In the genomic region with DNA sequence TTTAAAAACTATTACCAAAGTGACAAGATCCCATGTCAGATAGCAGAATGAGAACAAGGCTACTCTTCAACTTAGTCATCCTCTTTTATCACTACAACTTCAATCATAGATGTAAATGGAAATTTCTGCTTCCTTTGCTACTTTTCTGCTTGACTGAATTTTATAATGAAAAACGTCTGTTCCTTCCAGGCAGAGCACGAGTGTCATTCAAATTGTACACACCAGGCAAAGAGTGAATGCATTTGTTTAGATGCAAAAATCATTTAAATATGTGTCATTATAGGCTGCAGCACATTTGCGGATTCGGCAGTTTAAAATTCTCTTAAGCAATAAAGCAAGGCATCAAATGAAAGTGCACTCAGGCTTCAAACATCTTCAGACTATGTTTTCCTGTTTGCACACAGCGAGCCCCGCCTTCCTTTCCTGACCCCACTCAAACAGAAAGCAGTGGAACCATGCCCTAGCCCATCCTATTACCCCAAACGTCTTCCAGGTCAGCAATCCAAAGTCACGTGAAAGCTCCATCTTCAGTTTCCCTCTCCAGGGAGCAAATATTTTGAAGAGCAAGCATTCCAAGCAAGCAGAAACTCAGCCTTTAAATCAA, we compare ENCODE assay signal across 8 cellular contexts.
A peak's percentile ranks its signal among the peaks of the same experiment; 100 is the strongest.
DNase-seq lines count a peak whose midpoint lies in the region; ATAC-seq and TF ChIP-seq lines count a peak whose summit lies in the region.

No MANE protein-coding gene starts in this region.

- no peaks in the 10 kb centered on the region for H3K36me3 Mint-ChIP-seq in CD8-positive, alpha-beta T cell
- no peaks in the 10 kb centered on the region for H3K36me3 Mint-ChIP-seq in T-cell

- no peaks in the 10 kb centered on the region for H3K27me3 Mint-ChIP-seq in CD8-positive, alpha-beta T cell (ENCODE audit: low read depth)
- H3K27me3 Mint-ChIP-seq in T-cell, result no peaks in the 10 kb centered on the region

- H3K4me3 ChIP-seq in CD8-positive, alpha-beta T cell (ENCODE audit: low read depth, low read length), result peak overlapping the region; percentile 34
- no peak overlapping the region for H3K4me3 ChIP-seq in H7 (ENCODE audit: insufficient read depth, low read depth, low read length)

- peak overlapping the region; percentile 95 for H3K27ac Mint-ChIP-seq in CD8-positive, alpha-beta T cell
- peak overlapping the region; percentile 88 to 98 for H3K27ac Mint-ChIP-seq in T-cell

- no peak for TF ChIP-seq CTCF in CD8-positive, alpha-beta T cell (IDR thresholded peaks at IDR 0.05)
- TF ChIP-seq CTCF in GM10248 (IDR thresholded peaks at IDR 0.05; ENCODE audit: control extremely low read depth, extremely low read depth, low read depth, missing control alignments), result no peak

- DNase-seq in CD8-positive, alpha-beta T cell, result peak in 6 of 7 experiments; percentile 5 to 62 (median 20)
- peak; percentile 27 for DNase-seq in H7
- peak in 33 of 34 experiments; percentile 1 to 49 (median 21) for DNase-seq in T-cell
- peak; percentile 59 for DNase-seq in renal cortical epithelial cell (ENCODE audit: low read depth)
- DNase-seq in Ammon's horn (ENCODE audit: low spot score), result no peak
- DNase-seq in activated CD8-positive, alpha-beta memory T cell treated with anti-CD3 and anti-CD28 coated beads, Interleukin-2, amount 50 U/mL, for 48 hours, result no peak
- DNase-seq in GM10248 (ENCODE audit: extremely low spot score), result no peak

- no peaks in the 10 kb centered on the region for H3K36me3 ChIP-seq in CD8-positive, alpha-beta T cell (ENCODE audit: insufficient read depth, low read length)
- H3K36me3 ChIP-seq in H7 (replicated peaks; ENCODE audit: control insufficient read depth, insufficient read depth, low read length), result no peaks in the 10 kb centered on the region; the same call in 1 of the 2 replicates

- H3K27me3 ChIP-seq in CD8-positive, alpha-beta T cell (ENCODE audit: insufficient read depth, low read length), result no peaks in the 10 kb centered on the region
- H3K27me3 ChIP-seq in H7 (ENCODE audit: control insufficient read depth, insufficient read depth, low read length), result no peaks in the 10 kb centered on the region

- no peaks in the 10 kb centered on the region for H3K9me3 ChIP-seq in CD8-positive, alpha-beta T cell (ENCODE audit: low read length)

- H3K4me1 ChIP-seq in CD8-positive, alpha-beta T cell (ENCODE audit: insufficient read depth, low read length), result peaks cover 9% of the 10 kb centered on the region

- POLR2A ChIA-PET in CD8-positive, alpha-beta T cell (lab: Charles Lee), result no interaction called here
- POLR2A ChIA-PET in T-cell (lab: Charles Lee), result no interaction called here
- POLR2A ChIA-PET in GM10248 (lab: Yijun Ruan, JAX), result no interaction called here

- CTCF ChIA-PET in CD8-positive, alpha-beta T cell (lab: Charles Lee), result interaction anchor here (1.5 kb wide), 1 partner anchor 10 kb away, joined by 3 read pairs; no protein-coding TSS in a partner anchor
- CTCF ChIA-PET in T-cell (lab: Charles Lee) (interaction anchor here (0.6 to 0.8 kb wide), 2 partner anchors 85 to 297 kb away, joined by 3 read pairs; no protein-coding TSS in a partner anchor), GM10248 (lab: Yijun Ruan, JAX) (interaction anchor here (1.1 to 1.7 kb wide), 3 partner anchors 8 to 12 kb away, joined by 3 to 5 read pairs (median 4); no protein-coding TSS in a partner anchor)

- peak overlapping the region; percentile 87 for H3K4me3 Mint-ChIP-seq in CD8-positive, alpha-beta T cell
- peak overlapping the region; percentile 70 to 80 (median 74) for H3K4me3 Mint-ChIP-seq in T-cell

- intact Hi-C loops in CD8-positive, alpha-beta T cell (cut with DNase I, micrococcal nuclease), result loop anchor here in 1 of 2 experiments (2.0 to 5.0 kb wide), 2 partner anchors 76 to 100 kb away; a partner anchor contains a TSS

- H3K27ac ChIP-seq in CD8-positive, alpha-beta T cell (ENCODE audit: low read depth, low read length), result no peak overlapping the region

- no peaks in the 10 kb centered on the region for H3K9me3 Mint-ChIP-seq in CD8-positive, alpha-beta T cell
- no peaks in the 10 kb centered on the region for H3K9me3 Mint-ChIP-seq in T-cell

- ATAC-seq in CD8-positive, alpha-beta T cell, result peak; percentile 88
- peak; percentile 84 to 93 (median 89) for ATAC-seq in T-cell (replicated peaks in 1 of 4)
- ATAC-seq in esophagus mucosa, result peak; percentile 18

- peaks cover 42% of the 10 kb centered on the region for H3K4me1 Mint-ChIP-seq in CD8-positive, alpha-beta T cell (ENCODE audit: low read depth)
- H3K4me1 Mint-ChIP-seq in T-cell, result peaks cover 43 to 51% (median 47%) of the 10 kb centered on the region in 3 donors

Comparison
In these comparisons a context has a peak if more than half of its experiments do, and no peak if none do; other contexts are left out.
1. ATAC-seq: peak in every context shown above with its lines; median percentile 89 in T-cell; 88 in CD8-positive, alpha-beta T cell; 18 in esophagus mucosa.
2. DNase-seq: peak in CD8-positive, alpha-beta T cell (6 of 7), H7 (single experiment), T-cell (33 of 34) and renal cortical epithelial cell (single experiment); none in Ammon's horn (single experiment), activated CD8-positive, alpha-beta memory T cell treated with anti-CD3 and anti-CD28 coated beads, Interleukin-2, amount 50 U/mL, for 48 hours (single experiment) and GM10248 (single experiment).